11 cellular contexts compared by ENCODE assay signal in the genomic region with DNA sequence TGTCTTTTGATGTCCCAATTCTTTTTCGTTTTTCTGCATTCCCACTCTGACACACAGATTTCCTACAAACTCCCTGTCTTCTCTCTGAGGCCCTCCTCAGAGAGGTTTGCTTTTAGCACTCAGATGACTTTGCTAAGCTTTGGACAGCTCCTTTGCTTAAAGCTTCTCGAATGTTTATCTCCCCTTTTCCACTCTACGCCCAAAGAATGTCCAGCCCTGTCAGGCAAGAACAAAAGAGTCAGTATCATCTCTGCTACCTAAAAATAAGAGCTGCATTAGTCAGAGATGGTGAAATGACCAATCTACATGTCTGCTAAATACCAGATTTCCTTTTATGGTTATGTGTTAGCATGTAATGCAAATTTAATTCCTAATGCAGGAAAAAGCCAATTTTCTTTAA. TPM values are rescaled to one million over a fixed set of nuclear protein-coding genes. Genes with fewer than 3 reads are reported as not detected.
DNase-seq lines count a peak whose midpoint lies in the region; ATAC-seq and TF ChIP-seq lines count a peak whose summit lies in the region.
"Had no signal": no experiment of that assay in that cellular context is flagged by ENCODE, and none has a peak within 500 bp of the region (broad histone marks: within the 10 kb centered on the region; RNA-seq: fewer than 3 reads in every experiment).

No MANE protein-coding gene starts in this region.

- in situ Hi-C loops in transverse colon (cut with MboI; ENCODE audit: low pct_ligation_motif_present in 1 of 4, low pct_unique_long_range_greater_than_20kb in 1 of 4, low sequenced_read_pairs in 3 of 4) = no loop called here

- WGBS in transverse colon (ENCODE audit: low coverage in 1 of 2), 2 donors = 55 to 100% methylated on average over 1 to 3 of the region's 3 CpGs

- no peak for TF ChIP-seq EP300 in transverse colon (IDR thresholded peaks at IDR 0.05; ENCODE audit: low read depth)

- TF ChIP-seq CTCF in transverse colon (IDR thresholded peaks at IDR 0.05) = no peak

- no peaks in the 10 kb centered on the region for H3K9me3 ChIP-seq in transverse colon

- peaks cover 0 to 25% (median 6%) of the 10 kb centered on the region in 4 donors for H3K36me3 ChIP-seq in transverse colon

- intact Hi-C loops in transverse colon (cut with DNase I; ENCODE audit: low total_unique reads) = no loop called here

- no peak for ATAC-seq in GM21529 (IDR thresholded peaks at IDR 0.05; ENCODE audit: unreplicated experiment)
- ATAC-seq: stimulated activated memory B cell treated with anti-CD40 and anti-IgM and Interleukin-4, amounts not matched to agents 10 μg/mL and 1 μg/mL and 100 μg/mL, for 72 hours had no signal

- H3K4me3 ChIP-seq in transverse colon = no peak overlapping the region

- TF ChIP-seq POLR2A in erythroblast (IDR thresholded peaks at IDR 0.05; ENCODE audit: low read length) = no peak
- TF ChIP-seq POLR2A in transverse colon (IDR thresholded peaks at IDR 0.05) = no peak

- peak; percentile 59 for DNase-seq in AG20443 (ENCODE audit: low spot score)
- peak; percentile 89 for DNase-seq in RPMI7951 (ENCODE audit: low read depth)
- peak; percentile 59 for DNase-seq in fibroblast of gingiva (ENCODE audit: low read depth)
- peak; percentile 44 for DNase-seq in midbrain (lab: John Stamatoyannopoulos, UW)
- no peak for DNase-seq in erythroblast (lab: John Stamatoyannopoulos, UW)
- no peak for DNase-seq in activated effector memory CD4-positive, alpha-beta T cell treated with Interleukin-2 at 50 U/mL for 16 hours
- DNase-seq in transverse colon = no peak
- DNase-seq: activated naive CD4-positive, alpha-beta T cell; retina had no signal

- peak overlapping the region in 1 of 4 donors; percentile 2 for H3K27ac ChIP-seq in transverse colon

- no peaks in the 10 kb centered on the region for H3K27me3 ChIP-seq in transverse colon

- H3K4me1 ChIP-seq in transverse colon = peaks cover 0 to 12% (median 0%) of the 10 kb centered on the region in 4 donors

RNA-seq across cellular contexts. Expression of a gene that starts 56.8 kb away (rescaled TPM):
- total RNA-seq in RPMI7951 (2014; rRNA removed; shearing (Covaris generic)) = 23.6 and 26.1 TPM in 2 replicates
- total RNA-seq in transverse colon = 10 to 100 TPM; 32.9 to 63.2 (median 41.2) TPM

Comparison
In these comparisons a context has a peak if more than half of its experiments do, and no peak if none do; other contexts are left out.
1. DNase-seq: peak in AG20443 (single experiment), RPMI7951 (single experiment), fibroblast of gingiva (single experiment) and midbrain (single experiment); none in erythroblast (0 of 2), activated effector memory CD4-positive, alpha-beta T cell treated with Interleukin-2 at 50 U/mL for 16 hours (single experiment) and transverse colon (single experiment).